ENCODE assay signal across 8 cellular contexts in the genomic region with DNA sequence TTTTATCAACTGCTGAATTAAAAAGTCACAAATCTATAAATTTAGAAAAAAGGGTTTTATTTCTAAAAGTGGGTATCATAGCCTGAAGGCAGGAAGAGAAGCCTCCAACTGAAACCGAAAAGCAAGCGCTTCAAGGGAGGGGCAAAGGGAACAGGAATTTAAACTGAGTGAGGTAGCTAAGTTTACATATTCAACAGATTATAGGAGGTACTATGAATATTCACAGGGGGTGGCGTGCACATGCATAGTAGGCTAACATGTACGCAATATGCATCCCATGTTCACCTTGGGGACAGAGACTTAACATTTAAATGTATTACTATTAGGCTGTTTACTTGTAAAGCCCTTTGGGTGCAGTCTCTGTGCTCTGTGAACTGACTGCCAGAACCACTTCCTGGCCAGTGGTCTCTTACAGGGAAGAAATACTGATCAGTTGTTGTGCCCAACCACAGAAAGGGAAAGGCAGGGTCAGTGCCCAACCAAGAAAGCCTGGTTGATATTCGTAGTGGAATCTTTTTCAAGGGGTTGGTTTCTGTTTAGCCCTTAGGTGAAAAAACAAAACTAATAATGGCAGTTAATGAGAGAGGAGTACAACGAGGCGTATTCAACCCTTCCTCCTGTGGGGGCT.
DNase-seq lines count a peak whose midpoint lies in the region; ATAC-seq and TF ChIP-seq lines count a peak whose summit lies in the region.

No MANE protein-coding gene starts in this region.

- no peak for TF ChIP-seq CTCF in RWPE1 (conservative IDR thresholded peaks at IDR 0.05; ENCODE audit: low read depth)

- CTCF ChIA-PET in RWPE1 (lab: Yijun Ruan, JAX), result interaction anchor here (0.6 to 0.7 kb wide), 2 partner anchors 113 to 527 kb away, joined by 3 read pairs; no protein-coding TSS in a partner anchor
- CTCF ChIA-PET in HEK293T (lab: Yijun Ruan, JAX), result no interaction called here

- in situ Hi-C loops in SK-MEL-5 (cut with HindIII; ENCODE audit: low pct_unique_long_range_greater_than_20kb, low sequenced_read_pairs), result no loop called here

- ATAC-seq in GM19372 (IDR thresholded peaks at IDR 0.05; ENCODE audit: low read depth, unreplicated experiment) (peak; percentile 87), HG02973 (IDR thresholded peaks at IDR 0.05; ENCODE audit: unreplicated experiment) (peak; percentile 89)

- H3K27ac ChIP-seq in caudate nucleus (ENCODE audit: low read depth, low read length) (no peak overlapping the region), RWPE1 (no peak overlapping the region)

- peak; percentile 21 for DNase-seq in CMK (ENCODE audit: low read depth)
- DNase-seq in SK-MEL-5 (ENCODE audit: low read depth, low spot score), result peak; percentile 9
- no peak for DNase-seq in caudate nucleus (lab: John Stamatoyannopoulos, UW)
- DNase-seq in RWPE1 (ENCODE audit: low spot score), result no peak
- DNase-seq in NCI-H2227 (lab: John Stamatoyannopoulos, UW; ENCODE audit: unreplicated experiment), result no peak
- no peak for DNase-seq in HEK293T (ENCODE audit: extremely low spot score)

- POLR2A ChIA-PET in RWPE1 (lab: Yijun Ruan, JAX; ENCODE audit: low non-redundant PET), result no interaction called here
- POLR2A ChIA-PET in HEK293T (lab: Yijun Ruan, JAX), result no interaction called here

TF ChIP-seq in HEK293T, 16 proteins besides CTCF, POLR2A, EP300 and RAD21:
- TF ChIP-seq SUZ12 (IDR thresholded peaks at IDR 0.05) (no peak), ELF4 (IDR thresholded peaks at IDR 0.05) (no peak), FOXK2 (IDR thresholded peaks at IDR 0.05) (no peak), FOXA1 (IDR thresholded peaks at IDR 0.05) (no peak), NFRKB (IDR thresholded peaks at IDR 0.05) (no peak), BHLHE40 (IDR thresholded peaks at IDR 0.05; ENCODE audit: borderline replicate concordance) (no peak)
- TF ChIP-seq, protein P1, sequence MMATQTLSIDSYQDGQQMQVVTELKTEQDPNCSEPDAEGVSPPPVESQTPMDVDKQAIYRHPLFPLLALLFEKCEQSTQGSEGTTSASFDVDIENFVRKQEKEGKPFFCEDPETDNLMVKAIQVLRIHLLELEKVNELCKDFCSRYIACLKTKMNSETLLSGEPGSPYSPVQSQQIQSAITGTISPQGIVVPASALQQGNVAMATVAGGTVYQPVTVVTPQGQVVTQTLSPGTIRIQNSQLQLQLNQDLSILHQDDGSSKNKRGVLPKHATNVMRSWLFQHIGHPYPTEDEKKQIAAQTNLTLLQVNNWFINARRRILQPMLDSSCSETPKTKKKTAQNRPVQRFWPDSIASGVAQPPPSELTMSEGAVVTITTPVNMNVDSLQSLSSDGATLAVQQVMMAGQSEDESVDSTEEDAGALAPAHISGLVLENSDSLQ (IDR thresholded peaks at IDR 0.05), result no peak

Comparison
In these comparisons a context has a peak if more than half of its experiments do, and no peak if none do; other contexts are left out.
1. DNase-seq: peak in CMK (single experiment) and SK-MEL-5 (single experiment); none in caudate nucleus (0 of 61), RWPE1 (single experiment), NCI-H2227 (single experiment) and HEK293T (single experiment).